ENCODE assay signal across 8 cellular contexts in the genomic region with DNA sequence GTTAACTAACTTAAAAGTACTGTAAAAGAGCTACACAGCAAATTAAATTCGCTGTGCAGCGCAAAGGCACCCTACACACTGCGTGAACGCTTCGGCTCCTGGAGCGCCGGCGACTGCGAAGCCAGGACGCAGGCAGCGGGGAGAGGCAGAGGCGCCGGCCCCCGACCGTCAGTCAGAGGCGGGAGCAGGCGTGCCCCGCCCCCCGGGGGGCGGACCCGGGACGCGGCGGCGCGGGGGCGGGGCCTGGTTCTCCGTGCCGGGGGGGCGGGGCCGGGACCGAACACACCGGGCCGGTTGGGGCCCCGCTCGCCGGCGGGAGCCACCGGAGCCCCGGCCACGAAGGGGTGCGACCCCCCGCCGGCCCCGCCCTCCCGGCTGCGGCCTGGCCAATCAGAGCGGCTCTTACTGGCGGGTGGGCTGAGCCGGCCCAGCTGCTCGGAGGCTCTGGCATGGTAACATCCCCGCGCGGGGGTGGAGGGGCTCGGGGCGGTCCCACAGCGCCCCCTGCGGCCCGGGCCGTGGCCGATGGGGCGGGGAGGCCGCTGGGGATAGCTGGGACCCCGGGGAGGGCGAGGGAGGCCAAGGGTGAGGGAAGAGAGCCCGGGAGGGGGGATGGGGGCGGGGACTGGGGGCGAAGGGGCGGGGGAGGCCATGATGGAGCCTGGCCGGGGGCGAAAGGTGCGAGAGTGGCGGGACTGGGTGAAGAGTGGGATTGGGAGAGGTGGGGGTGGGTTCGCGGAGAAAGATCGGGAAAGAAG. TPM values are rescaled to one million over a fixed set of nuclear protein-coding genes. Genes with fewer than 3 reads are reported as not detected.
DNase-seq lines count a peak whose midpoint lies in the region; ATAC-seq, FAIRE-seq and TF ChIP-seq lines count a peak whose summit lies in the region.

Gene PRPF40B (plus strand): TSS at position 420 of the 758 bp plus-strand sequence. CDS start 30 bp downstream, at position 450.

- H3K4me2 ChIP-seq in keratinocyte (ENCODE audit: control insufficient read depth, extremely low read depth, insufficient read depth, low read depth, low read length) = peak within 1 kb of the TSS; percentile 96

- CTCF ChIA-PET in AG04449 (lab: Yijun Ruan, JAX) (interaction anchor here (0.9 to 3.6 kb wide), 14 partner anchors 9 to 292 kb away, joined by 3 to 27 read pairs (median 5); no protein-coding TSS in a partner anchor), activated B cell treated with CpG ODN at 0.5 μM for 24 hours (lab: Charles Lee) (interaction anchor here (1.0 to 1.6 kb wide), 6 partner anchors 8 to 292 kb away, joined by 3 to 6 read pairs (median 4); no protein-coding TSS in a partner anchor)

- no peaks in the 10 kb centered on the region for H3K36me3 ChIP-seq in keratinocyte (ENCODE audit: control insufficient read depth in 2 of 2, extremely low read depth in 1 of 2, insufficient read depth in 2 of 2, low read length in 2 of 2)

- H3K27ac ChIP-seq in caudate nucleus (ENCODE audit: low read depth, low read length) = peak within 1 kb of the TSS; percentile 76
- peak within 1 kb of the TSS; percentile 80 for H3K27ac ChIP-seq in keratinocyte (ENCODE audit: control insufficient read depth, insufficient read depth, low read length)

- H3K4me3 ChIP-seq in AG04449 (ENCODE audit: low read depth, low read length) (peak within 1 kb of the TSS; percentile 65), keratinocyte (ENCODE audit: control insufficient read depth in 2 of 3, extremely low read depth in 1 of 3, insufficient read depth in 2 of 3, low read depth in 1 of 3, low read length in 3 of 3) (peak within 1 kb of the TSS; percentile 35 to 74 (median 65))

- no peaks in the 10 kb centered on the region for H3K27me3 Mint-ChIP-seq in activated B cell treated with CpG ODN at 0.5 μM for 24 hours

- H3K9me3 ChIP-seq in keratinocyte (ENCODE audit: control insufficient read depth, low read depth, low read length) = no peaks in the 10 kb centered on the region

- TF ChIP-seq CTCF in AG04449 (IDR thresholded peaks at IDR 0.05; ENCODE audit: insufficient read depth, low read length, missing control alignments) = peak; percentile 75
- TF ChIP-seq CTCF in activated B cell treated with CpG ODN at 0.5 μM for 24 hours (IDR thresholded peaks at IDR 0.05) = no peak
- TF ChIP-seq CTCF in keratinocyte (optimal IDR thresholded peaks at IDR 0.05 in 1 of 3, IDR thresholded peaks at IDR 0.05 in 1 of 3, conservative IDR thresholded peaks at IDR 0.05 in 1 of 3; ENCODE audit: extremely low read depth in 1 of 3, insufficient read depth in 2 of 3, low read length in 3 of 3) = peak in 2 of 3 experiments; percentile 38 to 57

- H3K27ac Mint-ChIP-seq in activated B cell treated with CpG ODN at 0.5 μM for 24 hours = peak within 1 kb of the TSS; percentile 86

- peak within 1 kb of the TSS; percentile 88 for H3K4me3 Mint-ChIP-seq in activated B cell treated with CpG ODN at 0.5 μM for 24 hours

- H3K9ac ChIP-seq in keratinocyte (ENCODE audit: control insufficient read depth, extremely low read depth, insufficient read depth, low read length) = peak within 1 kb of the TSS; percentile 79

- FAIRE-seq in keratinocyte (lab: Jason Lieb, UNC) = no peak

- intact Hi-C loops in activated B cell treated with CpG ODN at 0.5 μM for 24 hours (cut with micrococcal nuclease) = loop anchor here (1.0 to 5.0 kb wide), 9 partner anchors 41 to 487 kb away; partner anchors contain the start of genes BCDIN3D, FMNL3, MCRS1 and SPATS2

- H3K9me1 ChIP-seq in keratinocyte (ENCODE audit: control insufficient read depth, extremely low read depth, insufficient read depth, low read length) = peaks cover 7% of the 10 kb centered on the region

- H2AFZ ChIP-seq in keratinocyte (ENCODE audit: control insufficient read depth, low read length) = peak within 1 kb of the TSS; percentile 43

- dilution Hi-C loops in keratinocyte (cut with MboI; ENCODE audit: extremely low pct_ligation_motif_present, low sequenced_read_pairs) = no loop called here

- no peaks in the 10 kb centered on the region for H3K79me2 ChIP-seq in keratinocyte (ENCODE audit: control insufficient read depth, insufficient read depth, low read length)

- peaks cover 25% of the 10 kb centered on the region for H3K4me1 Mint-ChIP-seq in activated B cell treated with CpG ODN at 0.5 μM for 24 hours

- no peaks in the 10 kb centered on the region for H3K27me3 ChIP-seq in keratinocyte (ENCODE audit: control insufficient read depth, extremely low read depth, insufficient read depth, low read length)

- H3K4me1 ChIP-seq in keratinocyte (ENCODE audit: control insufficient read depth, extremely low read depth, insufficient read depth, low read length) = peaks cover 64% of the 10 kb centered on the region

- ATAC-seq in GM18861 (IDR thresholded peaks at IDR 0.05; ENCODE audit: unreplicated experiment) (peak; percentile 61), HG03095 (IDR thresholded peaks at IDR 0.05; ENCODE audit: unreplicated experiment) (peak; percentile 72), activated B cell treated with CpG ODN at 0.5 μM for 24 hours (ENCODE audit: low read depth) (peak; percentile 79)

- no peaks in the 10 kb centered on the region for H4K20me1 ChIP-seq in keratinocyte (ENCODE audit: control insufficient read depth, extremely low read depth, insufficient read depth, low read length)

- POLR2A ChIA-PET in AG04449 (lab: Yijun Ruan, JAX) (interaction anchor here (0.5 to 2.9 kb wide), 4 partner anchors 83 to 1887 kb away, joined by 3 to 8 read pairs (median 3); partner anchors contain the start of genes SPATS2 and TMBIM6), activated B cell treated with CpG ODN at 0.5 μM for 24 hours (lab: Charles Lee) (interaction anchor here (0.6 to 2.5 kb wide), 27 partner anchors 9 to 770 kb away, joined by 3 to 23 read pairs (median 4); partner anchors contain the start of genes BCDIN3D, COX14, FKBP11 and FMNL3)

- DNase-seq in AG04449 (ENCODE audit: low read depth, low spot score) = no peak
- peak; percentile 94 for DNase-seq in NCI-H2196 (lab: John Stamatoyannopoulos, UW; ENCODE audit: unreplicated experiment)
- peak; percentile 89 for DNase-seq in activated B cell treated with CpG ODN at 0.5 μM for 24 hours
- peak in 60 of 61 donors; percentile 38 to 96 (median 82) for DNase-seq in caudate nucleus (lab: John Stamatoyannopoulos, UW)
- DNase-seq in keratinocyte (ENCODE audit: low read depth, low spot score) = no peak
- peak; percentile 79 for DNase-seq in stimulated activated CD4-positive, alpha-beta T cell treated with anti-CD3 and anti-CD28 coated beads, Interleukin-15, amount 100 ng/mL, for 1 hour (ENCODE audit: low read depth in 1 of 2, low spot score in 1 of 2)

- no peaks in the 10 kb centered on the region for H3K36me3 Mint-ChIP-seq in activated B cell treated with CpG ODN at 0.5 μM for 24 hours (ENCODE audit: low read depth)

- no peaks in the 10 kb centered on the region for H3K9me3 Mint-ChIP-seq in activated B cell treated with CpG ODN at 0.5 μM for 24 hours

RNA-seq across cellular contexts. Expression of gene PRPF40B, which starts in this region (rescaled TPM):
- 16.4 and 23.4 TPM in 2 replicates for total RNA-seq in activated B cell treated with CpG ODN at 0.5 μM for 24 hours
- polyA plus RNA-seq in keratinocyte = 12.7 to 19.0 TPM (median 13.3 TPM) in 3 replicates
- polyA plus RNA-seq in keratinocyte (2011; ENCODE audit: low read depth) = 19.3 TPM
- polyA plus RNA-seq in keratinocyte (2011; cell fraction: cytosol; rRNA removed) = 5.5 and 10.5 TPM in 2 replicates
- 44.4 and 54.0 TPM in 2 replicates for polyA plus RNA-seq in keratinocyte (2011; cell fraction: nucleus; rRNA removed)
- polyA plus RNA-seq in keratinocyte (2012; ENCODE audit: low replicate concordance) = 12.7 and 15.3 TPM in 2 replicates
- 5.5 to 13.2 TPM (median 11.8 TPM) in 3 replicates for polyA minus RNA-seq in keratinocyte
- polyA minus RNA-seq in keratinocyte (2011; cell fraction: cytosol; rRNA and poly(A)+ RNA removed) = 6.1 TPM
- 9.2 and 14.7 TPM in 2 replicates for polyA minus RNA-seq in keratinocyte (2011; cell fraction: nucleus; rRNA and poly(A)+ RNA removed)

Comparison
In these comparisons a context has a peak if more than half of its experiments do, and no peak if none do; other contexts are left out.
1. DNase-seq: peak in NCI-H2196 (single experiment), activated B cell treated with CpG ODN at 0.5 μM for 24 hours (single experiment), caudate nucleus (60 of 61) and stimulated activated CD4-positive, alpha-beta T cell treated with anti-CD3 and anti-CD28 coated beads, Interleukin-15, amount 100 ng/mL, for 1 hour (2 of 2); none in AG04449 (single experiment) and keratinocyte (single experiment).
2. Peak in every context shown above with its lines, with median percentiles within 50 percentile points of each other: ATAC-seq.